In the genomic region with DNA sequence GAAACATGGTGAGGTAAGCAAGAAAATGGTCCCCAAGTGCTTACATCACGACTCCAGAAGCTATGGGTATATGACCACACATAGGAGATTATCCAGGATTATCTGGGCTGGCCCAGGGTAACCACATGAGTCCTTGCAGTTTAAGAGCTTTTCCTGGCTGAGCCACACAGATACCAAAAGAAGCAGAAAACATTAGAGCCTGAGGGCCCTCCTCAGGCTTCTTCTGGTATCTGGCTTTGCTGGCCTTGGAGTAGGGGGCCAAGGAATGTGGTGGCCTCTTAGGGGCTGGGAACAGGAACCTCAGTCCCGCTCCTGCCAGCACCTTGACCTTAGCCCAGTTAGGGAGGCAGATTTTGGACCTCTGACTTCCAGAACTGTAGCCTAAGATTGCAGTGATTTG, we compare ENCODE assay signal across 17 cellular contexts.
"Had no signal": no experiment of that assay in that cellular context is flagged by ENCODE, and none has a peak within 500 bp of the region (broad histone marks: within the 10 kb centered on the region; RNA-seq: fewer than 3 reads in every experiment).

No MANE protein-coding gene starts in this region.

- DNase-seq: activated B cell treated with CpG ODN at 0.5 μM for 24 hours; activated CD4-positive, alpha-beta memory T cell treated with anti-CD3 and anti-CD28 coated beads, Interleukin-2, amount 10 ng/mL, durations not matched to agents 7 days and 5 days; activated CD4-positive, alpha-beta T cell treated with anti-CD3 and anti-CD28 coated beads for 4 hours; activated CD8-positive, alpha-beta memory T cell treated with anti-CD3 and anti-CD28 coated beads, Interleukin-2, amount 10 ng/mL, durations not matched to agents 7 days and 5 days; activated naive CD4-positive, alpha-beta T cell; activated naive CD8-positive, alpha-beta T cell treated with anti-CD3 and anti-CD28 coated beads for 36 hours; body of pancreas; effector memory CD8-positive, alpha-beta T cell; foreskin keratinocyte; hypothalamus; mesenchymal stem cell; natural killer cell; pancreas; stimulated activated CD8-positive, alpha-beta memory T cell treated with anti-CD3 and anti-CD28 coated beads, Interleukin-4, amount 100 ng/mL, for 48 hours; stimulated activated naive CD4-positive, alpha-beta T cell; T-helper 17 cell had no signal

- ATAC-seq: activated CD8-positive, alpha-beta memory T cell treated with anti-CD3 and anti-CD28 coated beads, Interleukin-2, amount 10 ng/mL, durations not matched to agents 7 days and 5 days; activated T-helper 17 cell treated with anti-CD3 and anti-CD28 coated beads, Interleukin-2, amount 50 U/mL, for 72 hours; body of pancreas; effector memory CD8-positive, alpha-beta T cell; foreskin keratinocyte; natural killer cell; pancreas; T-helper 17 cell had no signal
